In genomic region chr6:167766986-167767714, GRCh38 we compare ENCODE assay signal across 18 cellular contexts. TPM values are rescaled to one million over a fixed set of nuclear protein-coding genes. Genes with fewer than 3 reads are reported as not detected.
DNase-seq lines count a peak whose midpoint lies in the region; TF ChIP-seq lines count a peak whose summit lies in the region.
"Had no signal": no experiment of that assay in that cellular context is flagged by ENCODE, and none has a peak within 500 bp of the region (broad histone marks: within the 10 kb centered on the region; RNA-seq: fewer than 3 reads in every experiment).

No MANE protein-coding gene starts in this region.

- TF ChIP-seq CTCF in endodermal cell (conservative IDR thresholded peaks at IDR 0.05): peak; percentile 33
- no peak for TF ChIP-seq CTCF in sigmoid colon (IDR thresholded peaks at IDR 0.05)
- TF ChIP-seq CTCF in Caco-2 (IDR thresholded peaks at IDR 0.05; ENCODE audit: insufficient read depth in 1 of 2, low read depth in 1 of 2, low read length in 1 of 2, severe bottlenecking in 1 of 2, unreplicated experiment in 1 of 2): no peak
- TF ChIP-seq CTCF in breast epithelium (IDR thresholded peaks at IDR 0.05): no peak

- H3K4me1 Mint-ChIP-seq in endodermal cell: no peaks in the 10 kb centered on the region
- peaks cover 7% of the 10 kb centered on the region for H3K4me1 Mint-ChIP-seq in Caco-2 (ENCODE audit: low read depth, unreplicated experiment)
- H3K4me1 Mint-ChIP-seq: activated naive CD4-positive, alpha-beta T cell treated with anti-CD3 and anti-CD28 coated beads, Interleukin-2, amount 10 ng/mL, durations not matched to agents 7 days and 5 days; naive thymus-derived CD4-positive, alpha-beta T cell; T-helper 17 cell had no signal

- no peaks in the 10 kb centered on the region for H3K36me3 Mint-ChIP-seq in endodermal cell (ENCODE audit: low read depth)
- H3K36me3 Mint-ChIP-seq in Caco-2 (ENCODE audit: insufficient read depth, unreplicated experiment): no peaks in the 10 kb centered on the region
- H3K36me3 Mint-ChIP-seq: activated naive CD4-positive, alpha-beta T cell treated with anti-CD3 and anti-CD28 coated beads, Interleukin-2, amount 10 ng/mL, durations not matched to agents 7 days and 5 days; brain; naive thymus-derived CD4-positive, alpha-beta T cell had no signal

- 92 to 94% methylated on average over 26 to 29 of the region's 29 CpGs for WGBS in endodermal cell (ENCODE audit: insufficient coverage in 1 of 2, insufficient read length in 1 of 2), 2 experiments
- 81 to 88% methylated on average over 29 of the region's 29 CpGs for WGBS in sigmoid colon, 2 donors

- no peaks in the 10 kb centered on the region for H3K4me1 ChIP-seq in endodermal cell (ENCODE audit: control insufficient read depth, insufficient read depth, low read length)
- H3K4me1 ChIP-seq in sigmoid colon: peaks cover 0 to 4% (median 1%) of the 10 kb centered on the region in 4 donors
- peaks cover 2% of the 10 kb centered on the region; the same call in 1 of the 2 replicates for H3K4me1 ChIP-seq in Caco-2
- H3K4me1 ChIP-seq in breast epithelium: peaks cover 0 to 3% of the 10 kb centered on the region in 2 donors
- H3K4me1 ChIP-seq: left lung, suprapubic skin had no signal

- TF ChIP-seq POLR2A in sigmoid colon (IDR thresholded peaks at IDR 0.05) (no peak), breast epithelium (IDR thresholded peaks at IDR 0.05) (no peak)

- no peak overlapping the region for H3K9ac ChIP-seq in endodermal cell (ENCODE audit: extremely low read depth, low read length, poor library complexity, severe bottlenecking)

- H3K9me3 Mint-ChIP-seq in endodermal cell (no peaks in the 10 kb centered on the region), Caco-2 (ENCODE audit: unreplicated experiment) (no peaks in the 10 kb centered on the region)
- H3K9me3 Mint-ChIP-seq: activated naive CD4-positive, alpha-beta T cell treated with anti-CD3 and anti-CD28 coated beads, Interleukin-2, amount 10 ng/mL, durations not matched to agents 7 days and 5 days; CD4-positive, alpha-beta T cell had no signal

- H3K27me3 Mint-ChIP-seq in endodermal cell (ENCODE audit: insufficient read depth) (peaks cover 3% of the 10 kb centered on the region), Caco-2 (ENCODE audit: insufficient read depth, unreplicated experiment) (no peaks in the 10 kb centered on the region)
- H3K27me3 Mint-ChIP-seq: brain had no signal

- BruUV-seq in Caco-2 (replicated peaks; lab: Mats Ljungman, UMichigan): no TSS peak

- H3K4me3 Mint-ChIP-seq in endodermal cell: no peak overlapping the region
- no peak overlapping the region for H3K4me3 Mint-ChIP-seq in Caco-2 (ENCODE audit: unreplicated experiment)
- H3K4me3 Mint-ChIP-seq: activated naive CD4-positive, alpha-beta T cell treated with anti-CD3 and anti-CD28 coated beads, Interleukin-2, amount 10 ng/mL, durations not matched to agents 7 days and 5 days; brain; CD4-positive, alpha-beta T cell; naive thymus-derived CD4-positive, alpha-beta T cell; T-helper 17 cell had no signal

- CTCF ChIA-PET in Caco-2 (lab: Charles Lee): no interaction called here

- H3K9me3 ChIP-seq in endodermal cell (ENCODE audit: control insufficient read depth, low read length) (no peaks in the 10 kb centered on the region), sigmoid colon (no peaks in the 10 kb centered on the region), Caco-2 (no peaks in the 10 kb centered on the region), breast epithelium (no peaks in the 10 kb centered on the region)
- H3K9me3 ChIP-seq: left lung, prostate gland, suprapubic skin had no signal

- H3K27me3 ChIP-seq in endodermal cell (ENCODE audit: control insufficient read depth, insufficient read depth, low read length, poor library complexity, severe bottlenecking) (no peaks in the 10 kb centered on the region), sigmoid colon (peaks cover 0 to 4% (median 0%) of the 10 kb centered on the region in 3 donors), Caco-2 (replicated peaks; ENCODE audit: control insufficient read depth, insufficient read depth, low read length) (no peaks in the 10 kb centered on the region), breast epithelium (no peaks in the 10 kb centered on the region)
- H3K27me3 ChIP-seq: left lung had no signal

- POLR2A ChIA-PET in Caco-2 (lab: Charles Lee): no interaction called here

- no peak overlapping the region for H3K4me3 ChIP-seq in endodermal cell (ENCODE audit: low read length)
- H3K4me3 ChIP-seq in sigmoid colon: no peak overlapping the region
- H3K4me3 ChIP-seq in Caco-2 (ENCODE audit: low read depth, low read length): no peak overlapping the region
- no peak overlapping the region for H3K4me3 ChIP-seq in breast epithelium
- H3K4me3 ChIP-seq: left lung, prostate gland, suprapubic skin had no signal

- H3K27ac ChIP-seq in endodermal cell (ENCODE audit: low read depth, low read length): no peak overlapping the region
- no peak overlapping the region for H3K27ac ChIP-seq in sigmoid colon
- no peak overlapping the region for H3K27ac ChIP-seq in breast epithelium
- H3K27ac ChIP-seq: left lung, prostate gland, suprapubic skin had no signal

- intact Hi-C loops in sigmoid colon (cut with DNase I): no loop called here
- intact Hi-C loops in Caco-2 (cut with micrococcal nuclease; ENCODE audit: unreplicated experiment): no loop called here
- intact Hi-C loops in breast epithelium (cut with DNase I; ENCODE audit: low total_unique reads): no loop called here

- DNase-seq in NCI-H345 (lab: John Stamatoyannopoulos, UW) (peak; percentile 32), NCI-H345 treated with DMSO at 0.1 percent for 48 hours (lab: John Stamatoyannopoulos, UW; ENCODE audit: unreplicated experiment) (no peak), NCI-H510A treated with DMSO at 0.1 percent for 48 hours (lab: John Stamatoyannopoulos, UW) (peak; percentile 63), endodermal cell (no peak), sigmoid colon (peak; percentile 57), ureter (ENCODE audit: low spot score) (no peak), Caco-2 (no peak), breast epithelium (ENCODE audit: low spot score in 2 of 2) (no peak)
- DNase-seq: activated CD4-positive, CD25-positive, alpha-beta regulatory T cell treated with anti-CD3 and anti-CD28 coated beads, Interleukin-2, amount 50 U/mL, for 72 hours; activated naive CD4-positive, alpha-beta T cell treated with anti-CD3 and anti-CD28 coated beads, Interleukin-2, amount 10 ng/mL, durations not matched to agents 7 days and 5 days; CD4-positive, alpha-beta T cell; naive thymus-derived CD4-positive, alpha-beta T cell; stimulated activated CD4-positive, alpha-beta T cell treated with anti-CD3 and anti-CD28 coated beads, Interleukin-1b, Interleukin-23, amount 100 ng/mL, for 48 hours; T-helper 17 cell had no signal

- H3K36me3 ChIP-seq in endodermal cell (ENCODE audit: control insufficient read depth, insufficient read depth, low read length) (no peaks in the 10 kb centered on the region), sigmoid colon (no peaks in the 10 kb centered on the region), Caco-2 (ENCODE audit: control insufficient read depth, insufficient read depth, low read length) (no peaks in the 10 kb centered on the region), breast epithelium (no peaks in the 10 kb centered on the region)
- H3K36me3 ChIP-seq: left lung, prostate gland, suprapubic skin had no signal

- no peak overlapping the region for H3K27ac Mint-ChIP-seq in endodermal cell
- no peak overlapping the region for H3K27ac Mint-ChIP-seq in Caco-2 (ENCODE audit: unreplicated experiment)
- H3K27ac Mint-ChIP-seq: activated naive CD4-positive, alpha-beta T cell treated with anti-CD3 and anti-CD28 coated beads, Interleukin-2, amount 10 ng/mL, durations not matched to agents 7 days and 5 days; CD4-positive, alpha-beta T cell; naive thymus-derived CD4-positive, alpha-beta T cell; T-helper 17 cell had no signal

- TF ChIP-seq EP300 in sigmoid colon (IDR thresholded peaks at IDR 0.05): no peak

RNA-seq across cellular contexts. Expression of gene AFDN, which starts 59.6 kb away (rescaled TPM):
- total RNA-seq in endodermal cell (100 to 1,000 TPM; 214 to 239 TPM), sigmoid colon (100 to 1,000 TPM in 2 of 4 donors, 10 to 100 TPM in 2; 83.6 to 104 (median 95.1) TPM), ureter (168 TPM), Caco-2 (2022) (177 TPM in 2 replicates), breast epithelium (100 to 1,000 TPM in 2 of 3 donors, 10 to 100 TPM in 1; 93.1 to 292 (median 170) TPM)
- 167 TPM for polyA plus RNA-seq in endodermal cell (2013, experiment 1 of 2)
- 150 TPM for polyA plus RNA-seq in endodermal cell (2013, experiment 2 of 2)
- 10 to 100 TPM; 43.2 to 64.5 (median 44.4) TPM for polyA plus RNA-seq in sigmoid colon

Comparison
In these comparisons a context has a peak if more than half of its experiments do, and no peak if none do; other contexts are left out.
1. DNase-seq: peak in NCI-H345 (single experiment), NCI-H510A treated with DMSO at 0.1 percent for 48 hours (single experiment) and sigmoid colon (single experiment); none in NCI-H345 treated with DMSO at 0.1 percent for 48 hours (single experiment), endodermal cell (single experiment), ureter (single experiment), Caco-2 (0 of 2) and breast epithelium (0 of 2).